ENCODE assay signal across 1 cellular context in genomic region chr5:56329652-56330051, GRCh38.
TF ChIP-seq lines count a peak whose summit lies in the region.

No MANE protein-coding gene starts in this region.

TF ChIP-seq in GM12878, 131 proteins besides CTCF, POLR2A, EP300 and RAD21 (continued from another document and continues in another):
- TF ChIP-seq CEBPZ (IDR thresholded peaks at IDR 0.05; ENCODE audit: low read depth, low read length) (no peak), PAX5 (IDR thresholded peaks at IDR 0.05; ENCODE audit: borderline replicate concordance, low read depth, low read length) (no peak), YY1 (IDR thresholded peaks at IDR 0.05; ENCODE audit: low read depth, low read length) (no peak), RELA (IDR thresholded peaks at IDR 0.05; ENCODE audit: borderline replicate concordance, partially characterized antibody) (no peak), CREB1 (IDR thresholded peaks at IDR 0.05; ENCODE audit: low read depth) (no peak), BCL11A (IDR thresholded peaks at IDR 0.05; ENCODE audit: low read depth, low read length) (peak; percentile 87), NRF1 (conservative IDR thresholded peaks at IDR 0.05; ENCODE audit: low read depth, low read length) (no peak), CHD2 (IDR thresholded peaks at IDR 0.05; ENCODE audit: borderline replicate concordance, low read depth, low read length) (no peak), ZNF274 (IDR thresholded peaks at IDR 0.05; ENCODE audit: insufficient read depth, insufficient read length) (no peak), EGR1 (IDR thresholded peaks at IDR 0.05; ENCODE audit: borderline replicate concordance in 1 of 2, low read depth in 2 of 2, low read length in 2 of 2) (no peak), POLR2AphosphoS2 (IDR thresholded peaks at IDR 0.05; ENCODE audit: low read depth, low read length) (no peak), ZNF217 (IDR thresholded peaks at IDR 0.05) (no peak), TBL1XR1 (IDR thresholded peaks at IDR 0.05; ENCODE audit: low read depth, low read length) (peak; percentile 81; the same call in 1 of the 2 replicates), NR2C1 (IDR thresholded peaks at IDR 0.05) (no peak), MLLT1 (IDR thresholded peaks at IDR 0.05) (no peak), IRF5 (IDR thresholded peaks at IDR 0.05; ENCODE audit: borderline replicate concordance) (no peak), ZNF207 (IDR thresholded peaks at IDR 0.05; ENCODE audit: borderline replicate concordance) (no peak), IKZF1 (conservative IDR thresholded peaks at IDR 0.05) (no peak), HDAC6 (IDR thresholded peaks at IDR 0.05; ENCODE audit: unreplicated experiment) (no peak), MYC (IDR thresholded peaks at IDR 0.05; ENCODE audit: insufficient read depth, insufficient read length, insufficient replicate concordance, low read length, severe bottlenecking) (no peak), ZSCAN29 (IDR thresholded peaks at IDR 0.05) (no peak), MYB (IDR thresholded peaks at IDR 0.05; ENCODE audit: borderline replicate concordance, low read depth, low read length) (no peak), E4F1 (IDR thresholded peaks at IDR 0.05; ENCODE audit: borderline replicate concordance, partially characterized antibody) (no peak), ELK1 (IDR thresholded peaks at IDR 0.05; ENCODE audit: low read depth, low read length) (no peak), MTA3 (IDR thresholded peaks at IDR 0.05; ENCODE audit: borderline replicate concordance, low read length) (peak; percentile 85; the same call in 1 of the 2 replicates), KAT2A (conservative IDR thresholded peaks at IDR 0.05; ENCODE audit: control insufficient read depth, low read depth, low read length) (no peak), BRCA1 (IDR thresholded peaks at IDR 0.05; ENCODE audit: low read depth, low read length) (no peak), ATF7 (IDR thresholded peaks at IDR 0.05; ENCODE audit: low read depth) (peak; percentile 93), PKNOX1 (IDR thresholded peaks at IDR 0.05) (no peak; the same call in 1 of the 2 replicates), HDGF (IDR thresholded peaks at IDR 0.05) (no peak), IRF4 (IDR thresholded peaks at IDR 0.05; ENCODE audit: low read depth, low read length) (peak; percentile 68; the same call in 1 of the 2 replicates), ATF2 (IDR thresholded peaks at IDR 0.05; ENCODE audit: low read length) (peak; percentile 91), ZBTB40 (IDR thresholded peaks at IDR 0.05; ENCODE audit: borderline replicate concordance) (no peak), CUX1 (IDR thresholded peaks at IDR 0.05; ENCODE audit: insufficient replicate concordance, low read depth, low read length) (no peak)
